ENCODE assay signal across 16 cellular contexts in the genomic region with DNA sequence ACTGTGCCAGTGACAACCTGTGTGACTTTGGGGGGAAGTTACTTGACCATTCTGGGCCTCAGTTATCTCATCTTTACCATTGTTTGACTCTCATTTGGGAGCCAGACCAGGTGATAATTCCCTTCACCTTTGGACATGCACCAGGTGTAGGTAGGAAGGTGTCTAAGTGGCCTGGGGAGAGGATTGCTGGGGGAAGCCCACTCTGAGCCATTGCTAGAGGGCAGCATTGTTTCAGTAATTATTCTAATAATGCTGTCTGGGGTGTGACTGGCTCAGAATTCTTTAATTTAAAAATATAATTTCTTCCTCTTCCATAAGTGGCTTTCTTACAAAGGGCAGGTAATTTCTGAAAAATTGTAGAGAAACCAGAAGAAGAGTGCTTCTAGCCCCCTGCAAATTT.
A peak's percentile ranks its signal among the peaks of the same experiment; 100 is the strongest.
DNase-seq lines count a peak whose midpoint lies in the region; ATAC-seq and TF ChIP-seq lines count a peak whose summit lies in the region.
"Had no signal": no experiment of that assay in that cellular context is flagged by ENCODE, and none has a peak within 500 bp of the region (broad histone marks: within the 10 kb centered on the region; RNA-seq: fewer than 3 reads in every experiment).

No MANE protein-coding gene starts in this region.

- H3K18ac ChIP-seq in mesendoderm (ENCODE audit: low read length) = no peak overlapping the region

- no peak overlapping the region for H2AK5ac ChIP-seq in mesendoderm (ENCODE audit: low read length)

- H3K27me3 Mint-ChIP-seq in type B pancreatic cell = peaks cover 8% of the 10 kb centered on the region

- H3K4me3 ChIP-seq in brain microvascular endothelial cell (ENCODE audit: low read depth, low read length) = no peak overlapping the region
- H3K4me3 ChIP-seq in mesendoderm (ENCODE audit: low read length) = no peak overlapping the region
- H3K4me3 ChIP-seq: cardiac muscle cell, prostate gland had no signal

- ATAC-seq in left lobe of liver = no peak

- DNase-seq in NCI-H82 (lab: John Stamatoyannopoulos, UW) (peak; percentile 40), NCI-H82 treated with DMSO at 0.1 percent for 48 hours (lab: John Stamatoyannopoulos, UW; ENCODE audit: unreplicated experiment) (no peak), NCI-H1105 treated with DMSO at 0.1 percent for 48 hours (lab: John Stamatoyannopoulos, UW) (peak; percentile 11), brain microvascular endothelial cell (no peak), type B pancreatic cell (ENCODE audit: extremely low spot score, unreplicated experiment) (no peak), mesendoderm (no peak), GM13976 (ENCODE audit: low spot score) (no peak), left lobe of liver (ENCODE audit: low spot score) (no peak)
- DNase-seq: activated CD4-positive, alpha-beta memory T cell treated with anti-CD3 and anti-CD28 coated beads, Interleukin-2, amount 10 ng/mL, durations not matched to agents 7 days and 5 days; activated gamma-delta T cell; BE2C; mesenchymal stem cell; stimulated activated CD4-positive, alpha-beta T cell treated with anti-CD3 and anti-CD28 coated beads, Interleukin-2, amount 100 ng/mL, for 24 hours had no signal

- H3K79me2 ChIP-seq in mesendoderm (ENCODE audit: control insufficient read depth, insufficient read depth, low read length) = no peaks in the 10 kb centered on the region

- peaks cover 5% of the 10 kb centered on the region for H3K27me3 ChIP-seq in brain microvascular endothelial cell (replicated peaks)
- H3K27me3 ChIP-seq in mesendoderm (ENCODE audit: insufficient read depth, low read length, poor library complexity) = no peaks in the 10 kb centered on the region
- H3K27me3 ChIP-seq: BE2C had no signal

- H3K79me1 ChIP-seq in mesendoderm (ENCODE audit: low read length) = no peaks in the 10 kb centered on the region

- no peak overlapping the region for H3K23ac ChIP-seq in mesendoderm (ENCODE audit: low read length)

- H3K36me3 ChIP-seq in brain microvascular endothelial cell (replicated peaks) (no peaks in the 10 kb centered on the region), mesendoderm (ENCODE audit: control insufficient read depth, insufficient read depth, low read length) (no peaks in the 10 kb centered on the region)
- H3K36me3 ChIP-seq: BE2C, cardiac muscle cell, prostate gland had no signal

- TF ChIP-seq CTCF in brain microvascular endothelial cell (IDR thresholded peaks at IDR 0.05; ENCODE audit: low read depth, low read length, missing control alignments) (peak; percentile 51), type B pancreatic cell (conservative IDR thresholded peaks at IDR 0.05) (peak; percentile 49), GM13976 (IDR thresholded peaks at IDR 0.05; ENCODE audit: borderline replicate concordance, control extremely low read depth, extremely low read depth, insufficient read depth, missing control alignments) (no peak)

- H3K9ac ChIP-seq in mesendoderm (ENCODE audit: low read length) = no peak overlapping the region

- no peaks in the 10 kb centered on the region for H3K4me1 Mint-ChIP-seq in type B pancreatic cell (ENCODE audit: unreplicated experiment)
- H3K4me1 Mint-ChIP-seq: activated CD4-positive, alpha-beta memory T cell treated with anti-CD3 and anti-CD28 coated beads, Interleukin-2, amount 10 ng/mL, durations not matched to agents 7 days and 5 days had no signal

- H3K27ac ChIP-seq in brain microvascular endothelial cell (no peak overlapping the region), mesendoderm (ENCODE audit: low read depth, low read length) (no peak overlapping the region)
- H3K27ac ChIP-seq: cardiac muscle cell, HL-60, prostate gland had no signal

- H2BK15ac ChIP-seq in mesendoderm (replicated peaks; ENCODE audit: low read depth) = no peak overlapping the region

- no peak overlapping the region for H3K4me3 Mint-ChIP-seq in type B pancreatic cell
- H3K4me3 Mint-ChIP-seq: activated CD4-positive, alpha-beta memory T cell treated with anti-CD3 and anti-CD28 coated beads, Interleukin-2, amount 10 ng/mL, durations not matched to agents 7 days and 5 days had no signal

- no peak overlapping the region for H2BK120ac ChIP-seq in mesendoderm (ENCODE audit: low read depth, low read length)

- no peaks in the 10 kb centered on the region for H3K36me3 Mint-ChIP-seq in type B pancreatic cell

- H2BK5ac ChIP-seq in mesendoderm (ENCODE audit: low read length) = no peak overlapping the region

- no peak overlapping the region for H3K27ac Mint-ChIP-seq in type B pancreatic cell
- H3K27ac Mint-ChIP-seq: activated CD4-positive, alpha-beta memory T cell treated with anti-CD3 and anti-CD28 coated beads, Interleukin-2, amount 10 ng/mL, durations not matched to agents 7 days and 5 days had no signal

- in situ Hi-C loops in brain microvascular endothelial cell (cut with HindIII; ENCODE audit: low pct_ligation_motif_present, low sequenced_read_pairs) = no loop called here
- in situ Hi-C loops in GM13976 (cut with MboI; ENCODE audit: low sequenced_read_pairs, unreplicated experiment) = no loop called here

- H4K8ac ChIP-seq in mesendoderm (ENCODE audit: low read depth, low read length) = no peak overlapping the region

- H3K56ac ChIP-seq in mesendoderm (ENCODE audit: low read length) = no peak overlapping the region

- peaks cover 5% of the 10 kb centered on the region for H3K9me3 Mint-ChIP-seq in type B pancreatic cell
- H3K9me3 Mint-ChIP-seq: activated CD4-positive, alpha-beta memory T cell treated with anti-CD3 and anti-CD28 coated beads, Interleukin-2, amount 10 ng/mL, durations not matched to agents 7 days and 5 days had no signal

- H3K4me2 ChIP-seq in mesendoderm (ENCODE audit: low read length) = no peak overlapping the region

- no peaks in the 10 kb centered on the region for H3K4me1 ChIP-seq in mesendoderm (ENCODE audit: control insufficient read depth, low read depth, low read length)
- H3K4me1 ChIP-seq: BE2C, prostate gland had no signal

- H4K5ac ChIP-seq in mesendoderm (ENCODE audit: low read length) = no peak overlapping the region

- H3K4ac ChIP-seq in mesendoderm (ENCODE audit: low read depth, low read length) = no peak overlapping the region

Comparison
In these comparisons a context has a peak if more than half of its experiments do, and no peak if none do; other contexts are left out.
1. DNase-seq: peak in NCI-H82 (single experiment) and NCI-H1105 treated with DMSO at 0.1 percent for 48 hours (single experiment); none in NCI-H82 treated with DMSO at 0.1 percent for 48 hours (single experiment), brain microvascular endothelial cell (single experiment), type B pancreatic cell (single experiment), mesendoderm (single experiment), GM13976 (single experiment) and left lobe of liver (single experiment).